2 cellular contexts compared by ENCODE assay signal in genomic region chr10:48900296-48900695, GRCh38.
A peak's percentile ranks its signal among the peaks of the same experiment; 100 is the strongest.
TF ChIP-seq lines count a peak whose summit lies in the region.

No MANE protein-coding gene starts in this region.

TF ChIP-seq in HepG2, 621 proteins besides CTCF, POLR2A, EP300 and RAD21:
- TF ChIP-seq TOPORS (CRISPR knock-in tag; IDR thresholded peaks at IDR 0.05): no peak
- no peak for TF ChIP-seq ZNF543 (CRISPR knock-in tag; IDR thresholded peaks at IDR 0.05)
- TF ChIP-seq ZNF547 (CRISPR knock-in tag; IDR thresholded peaks at IDR 0.05): no peak
- no peak for TF ChIP-seq ZNF446 (CRISPR knock-in tag; IDR thresholded peaks at IDR 0.05)
- no peak for TF ChIP-seq TAF1 (CRISPR knock-in tag; IDR thresholded peaks at IDR 0.05)
- no peak for TF ChIP-seq ELF3 (CRISPR knock-in tag; IDR thresholded peaks at IDR 0.05)
- no peak for TF ChIP-seq ZNF318 (CRISPR knock-in tag; IDR thresholded peaks at IDR 0.05)
- no peak for TF ChIP-seq SPEN (CRISPR knock-in tag; IDR thresholded peaks at IDR 0.05; ENCODE audit: low read depth)
- TF ChIP-seq ZNF180 (CRISPR knock-in tag; IDR thresholded peaks at IDR 0.05; ENCODE audit: borderline replicate concordance, low read depth): no peak
- no peak for TF ChIP-seq NR1H2 (CRISPR knock-in tag; IDR thresholded peaks at IDR 0.05; ENCODE audit: borderline replicate concordance, low read depth)

TF ChIP-seq in GM12878, 131 proteins besides CTCF, POLR2A, EP300 and RAD21:
- 0 out of 2 replicates have a peak, but pooled peaks have one; percentile 28 for TF ChIP-seq SPI1 (IDR thresholded peaks at IDR 0.05; ENCODE audit: borderline replicate concordance, insufficient read depth, low read depth, low read length)
- no peak for TF ChIP-seq ZBTB40 (IDR thresholded peaks at IDR 0.05; ENCODE audit: borderline replicate concordance)
- no peak for TF ChIP-seq CHD2 (IDR thresholded peaks at IDR 0.05; ENCODE audit: borderline replicate concordance, low read depth, low read length)
